Comparison of ENCODE assay signal across 1 cellular context in the genomic region with DNA sequence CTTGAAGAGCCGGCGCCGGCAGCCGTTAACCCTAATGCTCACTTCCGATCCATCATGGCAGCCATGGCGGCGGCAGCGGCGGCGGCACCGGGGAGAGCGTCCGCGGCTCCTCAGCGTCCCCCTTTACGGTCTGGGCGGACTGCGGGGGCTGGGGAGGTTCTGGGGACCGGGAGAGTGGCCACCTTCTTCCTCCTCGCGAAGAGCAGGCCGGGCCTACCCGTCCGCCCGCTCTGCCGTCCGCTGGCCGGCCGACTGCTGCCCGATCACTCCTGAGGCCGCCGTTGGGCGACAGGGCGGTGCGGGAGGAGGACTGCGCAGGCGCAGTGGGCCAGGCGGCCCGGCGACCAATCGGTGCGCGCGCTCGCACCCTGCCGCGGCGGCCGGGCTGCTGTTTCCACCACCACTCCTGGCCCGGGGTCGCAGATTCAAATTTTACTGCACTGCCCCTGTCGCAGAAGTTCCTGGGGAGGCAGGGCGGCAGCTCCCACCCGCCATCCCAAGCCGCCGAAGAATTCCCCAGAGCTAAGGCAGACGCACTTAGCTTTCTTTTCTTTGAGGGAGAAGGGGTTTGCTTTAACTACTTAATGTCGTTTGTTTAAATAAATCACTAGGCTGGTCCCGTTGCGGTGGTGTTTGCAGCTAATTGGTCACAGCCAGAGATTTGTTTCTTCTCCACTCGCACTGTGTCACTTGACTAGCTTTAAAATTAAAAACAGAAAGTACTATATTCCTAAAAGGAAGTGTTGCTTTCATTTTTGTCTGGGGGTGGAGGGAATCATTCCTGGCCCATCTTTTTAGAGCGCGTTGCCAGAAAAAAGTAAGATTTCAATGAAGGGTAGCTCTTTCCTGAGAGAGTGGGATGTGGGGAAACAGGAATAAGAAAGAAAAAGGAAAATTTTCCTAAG.
TF ChIP-seq lines count a peak whose summit lies in the region.

A gene (minus strand): TSS at position 290 of the 905 bp plus-strand sequence. CDS start 452 bp downstream, outside the sequence.

TF ChIP-seq in HepG2, 621 proteins besides CTCF, POLR2A, EP300 and RAD21 (continued from another document and continues in another):
- TF ChIP-seq, protein P1, sequence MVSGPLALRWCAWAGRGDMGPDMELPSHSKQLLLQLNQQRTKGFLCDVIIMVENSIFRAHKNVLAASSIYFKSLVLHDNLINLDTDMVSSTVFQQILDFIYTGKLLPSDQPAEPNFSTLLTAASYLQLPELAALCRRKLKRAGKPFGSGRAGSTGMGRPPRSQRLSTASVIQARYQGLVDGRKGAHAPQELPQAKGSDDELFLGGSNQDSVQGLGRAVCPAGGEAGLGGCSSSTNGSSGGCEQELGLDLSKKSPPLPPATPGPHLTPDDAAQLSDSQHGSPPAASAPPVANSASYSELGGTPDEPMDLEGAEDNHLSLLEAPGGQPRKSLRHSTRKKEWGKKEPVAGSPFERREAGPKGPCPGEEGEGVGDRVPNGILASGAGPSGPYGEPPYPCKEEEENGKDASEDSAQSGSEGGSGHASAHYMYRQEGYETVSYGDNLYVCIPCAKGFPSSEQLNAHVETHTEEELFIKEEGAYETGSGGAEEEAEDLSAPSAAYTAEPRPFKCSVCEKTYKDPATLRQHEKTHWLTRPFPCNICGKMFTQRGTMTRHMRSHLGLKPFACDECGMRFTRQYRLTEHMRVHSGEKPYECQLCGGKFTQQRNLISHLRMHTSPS (CRISPR knock-in tag; IDR thresholded peaks at IDR 0.05; ENCODE audit: low read depth) = no peak
- peak; percentile 57; the same call in 1 of the 2 replicates for TF ChIP-seq SOX5 (CRISPR knock-in tag; IDR thresholded peaks at IDR 0.05; ENCODE audit: borderline replicate concordance)
- TF ChIP-seq, protein P2, sequence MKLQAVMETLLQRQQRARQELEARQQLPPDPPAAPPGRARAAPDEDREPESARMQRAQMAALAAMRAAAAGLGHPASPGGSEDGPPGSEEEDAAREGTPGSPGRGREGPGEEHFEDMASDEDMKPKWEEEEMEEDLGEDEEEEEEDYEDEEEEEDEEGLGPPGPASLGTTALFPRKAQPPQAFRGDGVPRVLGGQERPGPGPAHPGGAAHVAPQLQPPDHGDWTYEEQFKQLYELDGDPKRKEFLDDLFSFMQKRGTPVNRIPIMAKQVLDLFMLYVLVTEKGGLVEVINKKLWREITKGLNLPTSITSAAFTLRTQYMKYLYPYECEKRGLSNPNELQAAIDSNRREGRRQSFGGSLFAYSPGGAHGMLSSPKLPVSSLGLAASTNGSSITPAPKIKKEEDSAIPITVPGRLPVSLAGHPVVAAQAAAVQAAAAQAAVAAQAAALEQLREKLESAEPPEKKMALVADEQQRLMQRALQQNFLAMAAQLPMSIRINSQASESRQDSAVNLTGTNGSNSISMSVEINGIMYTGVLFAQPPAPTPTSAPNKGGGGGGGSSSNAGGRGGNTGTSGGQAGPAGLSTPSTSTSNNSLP (IDR thresholded peaks at IDR 0.05; ENCODE audit: low read depth, low read length) = no peak
- TF ChIP-seq, protein P3, sequence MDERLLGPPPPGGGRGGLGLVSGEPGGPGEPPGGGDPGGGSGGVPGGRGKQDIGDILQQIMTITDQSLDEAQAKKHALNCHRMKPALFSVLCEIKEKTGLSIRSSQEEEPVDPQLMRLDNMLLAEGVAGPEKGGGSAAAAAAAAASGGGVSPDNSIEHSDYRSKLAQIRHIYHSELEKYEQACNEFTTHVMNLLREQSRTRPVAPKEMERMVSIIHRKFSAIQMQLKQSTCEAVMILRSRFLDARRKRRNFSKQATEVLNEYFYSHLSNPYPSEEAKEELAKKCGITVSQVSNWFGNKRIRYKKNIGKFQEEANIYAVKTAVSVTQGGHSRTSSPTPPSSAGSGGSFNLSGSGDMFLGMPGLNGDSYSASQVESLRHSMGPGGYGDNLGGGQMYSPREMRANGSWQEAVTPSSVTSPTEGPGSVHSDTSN (CRISPR knock-in tag; IDR thresholded peaks at IDR 0.05) = no peak
- TF ChIP-seq RFX5 (IDR thresholded peaks at IDR 0.05; ENCODE audit: low read depth, low read length) = no peak
- TF ChIP-seq, protein P4, sequence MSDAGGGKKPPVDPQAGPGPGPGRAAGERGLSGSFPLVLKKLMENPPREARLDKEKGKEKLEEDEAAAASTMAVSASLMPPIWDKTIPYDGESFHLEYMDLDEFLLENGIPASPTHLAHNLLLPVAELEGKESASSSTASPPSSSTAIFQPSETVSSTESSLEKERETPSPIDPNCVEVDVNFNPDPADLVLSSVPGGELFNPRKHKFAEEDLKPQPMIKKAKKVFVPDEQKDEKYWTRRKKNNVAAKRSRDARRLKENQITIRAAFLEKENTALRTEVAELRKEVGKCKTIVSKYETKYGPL (CRISPR knock-in tag; IDR thresholded peaks at IDR 0.05) = no peak; the same call in 1 of the 2 replicates
- no peak for TF ChIP-seq ZNF17 (CRISPR knock-in tag; IDR thresholded peaks at IDR 0.05)
- no peak for TF ChIP-seq RFX1 (IDR thresholded peaks at IDR 0.05)
- no peak for TF ChIP-seq TAF15 (IDR thresholded peaks at IDR 0.05; ENCODE audit: low read depth, low read length, poor library complexity, severe bottlenecking)
- TF ChIP-seq, protein P5, sequence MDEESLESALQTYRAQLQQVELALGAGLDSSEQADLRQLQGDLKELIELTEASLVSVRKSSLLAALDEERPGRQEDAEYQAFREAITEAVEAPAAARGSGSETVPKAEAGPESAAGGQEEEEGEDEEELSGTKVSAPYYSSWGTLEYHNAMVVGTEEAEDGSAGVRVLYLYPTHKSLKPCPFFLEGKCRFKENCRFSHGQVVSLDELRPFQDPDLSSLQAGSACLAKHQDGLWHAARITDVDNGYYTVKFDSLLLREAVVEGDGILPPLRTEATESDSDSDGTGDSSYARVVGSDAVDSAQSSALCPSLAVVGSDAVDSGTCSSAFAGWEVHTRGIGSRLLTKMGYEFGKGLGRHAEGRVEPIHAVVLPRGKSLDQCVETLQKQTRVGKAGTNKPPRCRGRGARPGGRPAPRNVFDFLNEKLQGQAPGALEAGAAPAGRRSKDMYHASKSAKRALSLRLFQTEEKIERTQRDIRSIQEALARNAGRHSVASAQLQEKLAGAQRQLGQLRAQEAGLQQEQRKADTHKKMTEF (CRISPR knock-in tag; IDR thresholded peaks at IDR 0.05) = peak; percentile 69; the same call in 1 of the 2 replicates
- no peak for TF ChIP-seq CENPX (CRISPR knock-in tag; IDR thresholded peaks at IDR 0.05)
- TF ChIP-seq, protein P6, sequence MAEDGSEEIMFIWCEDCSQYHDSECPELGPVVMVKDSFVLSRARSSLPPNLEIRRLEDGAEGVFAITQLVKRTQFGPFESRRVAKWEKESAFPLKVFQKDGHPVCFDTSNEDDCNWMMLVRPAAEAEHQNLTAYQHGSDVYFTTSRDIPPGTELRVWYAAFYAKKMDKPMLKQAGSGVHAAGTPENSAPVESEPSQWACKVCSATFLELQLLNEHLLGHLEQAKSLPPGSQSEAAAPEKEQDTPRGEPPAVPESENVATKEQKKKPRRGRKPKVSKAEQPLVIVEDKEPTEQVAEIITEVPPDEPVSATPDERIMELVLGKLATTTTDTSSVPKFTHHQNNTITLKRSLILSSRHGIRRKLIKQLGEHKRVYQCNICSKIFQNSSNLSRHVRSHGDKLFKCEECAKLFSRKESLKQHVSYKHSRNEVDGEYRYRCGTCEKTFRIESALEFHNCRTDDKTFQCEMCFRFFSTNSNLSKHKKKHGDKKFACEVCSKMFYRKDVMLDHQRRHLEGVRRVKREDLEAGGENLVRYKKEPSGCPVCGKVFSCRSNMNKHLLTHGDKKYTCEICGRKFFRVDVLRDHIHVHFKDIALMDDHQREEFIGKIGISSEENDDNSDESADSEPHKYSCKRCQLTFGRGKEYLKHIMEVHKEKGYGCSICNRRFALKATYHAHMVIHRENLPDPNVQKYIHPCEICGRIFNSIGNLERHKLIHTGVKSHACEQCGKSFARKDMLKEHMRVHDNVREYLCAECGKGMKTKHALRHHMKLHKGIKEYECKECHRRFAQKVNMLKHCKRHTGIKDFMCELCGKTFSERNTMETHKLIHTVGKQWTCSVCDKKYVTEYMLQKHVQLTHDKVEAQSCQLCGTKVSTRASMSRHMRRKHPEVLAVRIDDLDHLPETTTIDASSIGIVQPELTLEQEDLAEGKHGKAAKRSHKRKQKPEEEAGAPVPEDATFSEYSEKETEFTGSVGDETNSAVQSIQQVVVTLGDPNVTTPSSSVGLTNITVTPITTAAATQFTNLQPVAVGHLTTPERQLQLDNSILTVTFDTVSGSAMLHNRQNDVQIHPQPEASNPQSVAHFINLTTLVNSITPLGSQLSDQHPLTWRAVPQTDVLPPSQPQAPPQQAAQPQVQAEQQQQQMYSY (CRISPR knock-in tag; IDR thresholded peaks at IDR 0.05) = 0 out of 2 replicates have a peak, but pooled peaks have one; percentile 9
- TF ChIP-seq ZNF33B (CRISPR knock-in tag; IDR thresholded peaks at IDR 0.05) = no peak
- peak; percentile 1; the same call in 1 of the 2 replicates for TF ChIP-seq ZNF607 (CRISPR knock-in tag; IDR thresholded peaks at IDR 0.05; ENCODE audit: borderline replicate concordance)
- peak; percentile 24; the same call in 1 of the 2 replicates for TF ChIP-seq ZSCAN25 (CRISPR knock-in tag; IDR thresholded peaks at IDR 0.05)
- TF ChIP-seq MAFK (conservative IDR thresholded peaks at IDR 0.05 in 1 of 2, IDR thresholded peaks at IDR 0.05 in 1 of 2; ENCODE audit: low read length in 2 of 2) = no peak
- TF ChIP-seq HMG20A (CRISPR knock-in tag; IDR thresholded peaks at IDR 0.05; ENCODE audit: borderline replicate concordance) = no peak
- TF ChIP-seq, protein P7, sequence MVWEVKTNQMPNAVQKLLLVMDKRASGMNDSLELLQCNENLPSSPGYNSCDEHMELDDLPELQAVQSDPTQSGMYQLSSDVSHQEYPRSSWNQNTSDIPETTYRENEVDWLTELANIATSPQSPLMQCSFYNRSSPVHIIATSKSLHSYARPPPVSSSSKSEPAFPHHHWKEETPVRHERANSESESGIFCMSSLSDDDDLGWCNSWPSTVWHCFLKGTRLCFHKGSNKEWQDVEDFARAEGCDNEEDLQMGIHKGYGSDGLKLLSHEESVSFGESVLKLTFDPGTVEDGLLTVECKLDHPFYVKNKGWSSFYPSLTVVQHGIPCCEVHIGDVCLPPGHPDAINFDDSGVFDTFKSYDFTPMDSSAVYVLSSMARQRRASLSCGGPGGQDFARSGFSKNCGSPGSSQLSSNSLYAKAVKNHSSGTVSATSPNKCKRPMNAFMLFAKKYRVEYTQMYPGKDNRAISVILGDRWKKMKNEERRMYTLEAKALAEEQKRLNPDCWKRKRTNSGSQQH (CRISPR knock-in tag; IDR thresholded peaks at IDR 0.05; ENCODE audit: low read depth) = peak; percentile 37; the same call in 1 of the 2 replicates
- TF ChIP-seq ATF1 (CRISPR knock-in tag; IDR thresholded peaks at IDR 0.05) = no peak
- no peak for TF ChIP-seq ZNF75D (CRISPR knock-in tag; IDR thresholded peaks at IDR 0.05; ENCODE audit: borderline replicate concordance)
- no peak for TF ChIP-seq ZNF432 (CRISPR knock-in tag; IDR thresholded peaks at IDR 0.05; ENCODE audit: borderline replicate concordance)
- no peak; the same call in 1 of the 2 replicates for TF ChIP-seq STAG1 (CRISPR knock-in tag; IDR thresholded peaks at IDR 0.05)
- no peak for TF ChIP-seq PAWR (CRISPR knock-in tag; IDR thresholded peaks at IDR 0.05; ENCODE audit: borderline replicate concordance)
- TF ChIP-seq ZSCAN9 (CRISPR knock-in tag; IDR thresholded peaks at IDR 0.05; ENCODE audit: borderline replicate concordance) = no peak
- no peak for TF ChIP-seq ZNF34 (CRISPR knock-in tag; IDR thresholded peaks at IDR 0.05; ENCODE audit: borderline replicate concordance)
- TF ChIP-seq RBAK (CRISPR knock-in tag; IDR thresholded peaks at IDR 0.05) = no peak
- no peak for TF ChIP-seq CREM (IDR thresholded peaks at IDR 0.05)
- no peak for TF ChIP-seq CREM (CRISPR knock-in tag; IDR thresholded peaks at IDR 0.05)
- TF ChIP-seq ATF7-NPFF (CRISPR knock-in tag; IDR thresholded peaks at IDR 0.05; ENCODE audit: low read depth) = peak; percentile 67; the same call in 1 of the 2 replicates
- TF ChIP-seq ZNF546 (CRISPR knock-in tag; conservative IDR thresholded peaks at IDR 0.05) = no peak; the same call in 1 of the 2 replicates
- 0 out of 2 replicates have a peak, but pooled peaks have one; percentile 45 for TF ChIP-seq FOXM1 (CRISPR knock-in tag; IDR thresholded peaks at IDR 0.05)
- TF ChIP-seq ZNF143 (CRISPR knock-in tag; IDR thresholded peaks at IDR 0.05) = no peak
- no peak for TF ChIP-seq ZNF451 (CRISPR knock-in tag; IDR thresholded peaks at IDR 0.05)
- TF ChIP-seq ZNF101 (CRISPR knock-in tag; IDR thresholded peaks at IDR 0.05; ENCODE audit: borderline replicate concordance, low read depth) = no peak
- no peak for TF ChIP-seq KDM1A (CRISPR knock-in tag; IDR thresholded peaks at IDR 0.05)
- peak; percentile 40; the same call in 1 of the 2 replicates for TF ChIP-seq ZFP90 (CRISPR knock-in tag; IDR thresholded peaks at IDR 0.05; ENCODE audit: borderline replicate concordance)
- no peak for TF ChIP-seq IKZF4 (CRISPR knock-in tag; IDR thresholded peaks at IDR 0.05; ENCODE audit: borderline replicate concordance, low read depth, not compliant biosample characterization)
- no peak for TF ChIP-seq ZNF670 (CRISPR knock-in tag; IDR thresholded peaks at IDR 0.05; ENCODE audit: borderline replicate concordance)
- peak; percentile 99 for TF ChIP-seq ZNF672 (CRISPR knock-in tag; IDR thresholded peaks at IDR 0.05)
- TF ChIP-seq, protein P8, sequence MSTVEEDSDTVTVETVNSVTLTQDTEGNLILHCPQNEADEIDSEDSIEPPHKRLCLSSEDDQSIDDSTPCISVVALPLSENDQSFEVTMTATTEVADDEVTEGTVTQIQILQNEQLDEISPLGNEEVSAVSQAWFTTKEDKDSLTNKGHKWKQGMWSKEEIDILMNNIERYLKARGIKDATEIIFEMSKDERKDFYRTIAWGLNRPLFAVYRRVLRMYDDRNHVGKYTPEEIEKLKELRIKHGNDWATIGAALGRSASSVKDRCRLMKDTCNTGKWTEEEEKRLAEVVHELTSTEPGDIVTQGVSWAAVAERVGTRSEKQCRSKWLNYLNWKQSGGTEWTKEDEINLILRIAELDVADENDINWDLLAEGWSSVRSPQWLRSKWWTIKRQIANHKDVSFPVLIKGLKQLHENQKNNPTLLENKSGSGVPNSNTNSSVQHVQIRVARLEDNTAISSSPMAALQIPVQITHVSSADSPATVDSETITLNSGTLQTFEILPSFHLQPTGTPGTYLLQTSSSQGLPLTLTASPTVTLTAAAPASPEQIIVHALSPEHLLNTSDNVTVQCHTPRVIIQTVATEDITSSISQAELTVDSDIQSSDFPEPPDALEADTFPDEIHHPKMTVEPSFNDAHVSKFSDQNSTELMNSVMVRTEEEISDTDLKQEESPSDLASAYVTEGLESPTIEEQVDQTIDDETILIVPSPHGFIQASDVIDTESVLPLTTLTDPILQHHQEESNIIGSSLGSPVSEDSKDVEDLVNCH (CRISPR knock-in tag; IDR thresholded peaks at IDR 0.05) = no peak
- TF ChIP-seq, protein P9, sequence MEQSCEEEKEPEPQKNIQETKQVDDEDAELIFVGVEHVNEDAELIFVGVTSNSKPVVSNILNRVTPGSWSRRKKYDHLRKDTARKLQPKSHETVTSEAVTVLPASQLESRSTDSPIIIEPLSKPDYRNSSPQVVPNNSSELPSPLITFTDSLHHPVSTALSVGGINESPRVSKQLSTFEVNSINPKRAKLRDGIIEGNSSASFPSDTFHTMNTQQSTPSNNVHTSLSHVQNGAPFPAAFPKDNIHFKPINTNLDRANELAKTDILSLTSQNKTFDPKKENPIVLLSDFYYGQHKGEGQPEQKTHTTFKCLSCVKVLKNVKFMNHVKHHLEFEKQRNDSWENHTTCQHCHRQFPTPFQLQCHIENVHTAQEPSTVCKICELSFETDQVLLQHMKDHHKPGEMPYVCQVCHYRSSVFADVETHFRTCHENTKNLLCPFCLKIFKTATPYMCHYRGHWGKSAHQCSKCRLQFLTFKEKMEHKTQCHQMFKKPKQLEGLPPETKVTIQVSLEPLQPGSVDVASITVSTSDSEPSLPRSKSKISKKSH (CRISPR knock-in tag; IDR thresholded peaks at IDR 0.05; ENCODE audit: borderline replicate concordance) = peak; percentile 79; the same call in 1 of the 2 replicates
